In the genomic region with DNA sequence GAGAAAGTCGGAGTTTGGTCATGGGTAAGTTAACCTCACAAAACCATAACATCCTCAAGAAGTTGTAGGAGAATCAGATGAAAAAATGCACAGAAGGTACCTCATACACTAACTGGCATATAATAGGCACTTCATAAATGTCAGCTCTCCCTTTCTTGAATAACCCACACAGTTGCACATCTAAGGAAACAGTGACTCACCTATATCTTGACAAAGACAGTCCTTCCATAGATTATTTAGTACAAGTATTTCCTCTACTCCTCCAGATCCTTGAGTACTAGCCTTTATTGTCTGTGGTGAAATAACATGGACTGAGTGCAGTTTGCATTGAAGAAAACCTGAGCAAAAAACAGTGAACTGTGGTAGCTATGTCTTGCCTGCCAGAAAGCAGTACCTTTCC, we compare ENCODE assay signal across 1 cellular context.
TF ChIP-seq lines count a peak whose summit lies in the region.

No MANE protein-coding gene starts in this region.

TF ChIP-seq in GM23338, 12 proteins besides CTCF, POLR2A, EP300 and RAD21 (continued from another document):
- TF ChIP-seq, protein P1, sequence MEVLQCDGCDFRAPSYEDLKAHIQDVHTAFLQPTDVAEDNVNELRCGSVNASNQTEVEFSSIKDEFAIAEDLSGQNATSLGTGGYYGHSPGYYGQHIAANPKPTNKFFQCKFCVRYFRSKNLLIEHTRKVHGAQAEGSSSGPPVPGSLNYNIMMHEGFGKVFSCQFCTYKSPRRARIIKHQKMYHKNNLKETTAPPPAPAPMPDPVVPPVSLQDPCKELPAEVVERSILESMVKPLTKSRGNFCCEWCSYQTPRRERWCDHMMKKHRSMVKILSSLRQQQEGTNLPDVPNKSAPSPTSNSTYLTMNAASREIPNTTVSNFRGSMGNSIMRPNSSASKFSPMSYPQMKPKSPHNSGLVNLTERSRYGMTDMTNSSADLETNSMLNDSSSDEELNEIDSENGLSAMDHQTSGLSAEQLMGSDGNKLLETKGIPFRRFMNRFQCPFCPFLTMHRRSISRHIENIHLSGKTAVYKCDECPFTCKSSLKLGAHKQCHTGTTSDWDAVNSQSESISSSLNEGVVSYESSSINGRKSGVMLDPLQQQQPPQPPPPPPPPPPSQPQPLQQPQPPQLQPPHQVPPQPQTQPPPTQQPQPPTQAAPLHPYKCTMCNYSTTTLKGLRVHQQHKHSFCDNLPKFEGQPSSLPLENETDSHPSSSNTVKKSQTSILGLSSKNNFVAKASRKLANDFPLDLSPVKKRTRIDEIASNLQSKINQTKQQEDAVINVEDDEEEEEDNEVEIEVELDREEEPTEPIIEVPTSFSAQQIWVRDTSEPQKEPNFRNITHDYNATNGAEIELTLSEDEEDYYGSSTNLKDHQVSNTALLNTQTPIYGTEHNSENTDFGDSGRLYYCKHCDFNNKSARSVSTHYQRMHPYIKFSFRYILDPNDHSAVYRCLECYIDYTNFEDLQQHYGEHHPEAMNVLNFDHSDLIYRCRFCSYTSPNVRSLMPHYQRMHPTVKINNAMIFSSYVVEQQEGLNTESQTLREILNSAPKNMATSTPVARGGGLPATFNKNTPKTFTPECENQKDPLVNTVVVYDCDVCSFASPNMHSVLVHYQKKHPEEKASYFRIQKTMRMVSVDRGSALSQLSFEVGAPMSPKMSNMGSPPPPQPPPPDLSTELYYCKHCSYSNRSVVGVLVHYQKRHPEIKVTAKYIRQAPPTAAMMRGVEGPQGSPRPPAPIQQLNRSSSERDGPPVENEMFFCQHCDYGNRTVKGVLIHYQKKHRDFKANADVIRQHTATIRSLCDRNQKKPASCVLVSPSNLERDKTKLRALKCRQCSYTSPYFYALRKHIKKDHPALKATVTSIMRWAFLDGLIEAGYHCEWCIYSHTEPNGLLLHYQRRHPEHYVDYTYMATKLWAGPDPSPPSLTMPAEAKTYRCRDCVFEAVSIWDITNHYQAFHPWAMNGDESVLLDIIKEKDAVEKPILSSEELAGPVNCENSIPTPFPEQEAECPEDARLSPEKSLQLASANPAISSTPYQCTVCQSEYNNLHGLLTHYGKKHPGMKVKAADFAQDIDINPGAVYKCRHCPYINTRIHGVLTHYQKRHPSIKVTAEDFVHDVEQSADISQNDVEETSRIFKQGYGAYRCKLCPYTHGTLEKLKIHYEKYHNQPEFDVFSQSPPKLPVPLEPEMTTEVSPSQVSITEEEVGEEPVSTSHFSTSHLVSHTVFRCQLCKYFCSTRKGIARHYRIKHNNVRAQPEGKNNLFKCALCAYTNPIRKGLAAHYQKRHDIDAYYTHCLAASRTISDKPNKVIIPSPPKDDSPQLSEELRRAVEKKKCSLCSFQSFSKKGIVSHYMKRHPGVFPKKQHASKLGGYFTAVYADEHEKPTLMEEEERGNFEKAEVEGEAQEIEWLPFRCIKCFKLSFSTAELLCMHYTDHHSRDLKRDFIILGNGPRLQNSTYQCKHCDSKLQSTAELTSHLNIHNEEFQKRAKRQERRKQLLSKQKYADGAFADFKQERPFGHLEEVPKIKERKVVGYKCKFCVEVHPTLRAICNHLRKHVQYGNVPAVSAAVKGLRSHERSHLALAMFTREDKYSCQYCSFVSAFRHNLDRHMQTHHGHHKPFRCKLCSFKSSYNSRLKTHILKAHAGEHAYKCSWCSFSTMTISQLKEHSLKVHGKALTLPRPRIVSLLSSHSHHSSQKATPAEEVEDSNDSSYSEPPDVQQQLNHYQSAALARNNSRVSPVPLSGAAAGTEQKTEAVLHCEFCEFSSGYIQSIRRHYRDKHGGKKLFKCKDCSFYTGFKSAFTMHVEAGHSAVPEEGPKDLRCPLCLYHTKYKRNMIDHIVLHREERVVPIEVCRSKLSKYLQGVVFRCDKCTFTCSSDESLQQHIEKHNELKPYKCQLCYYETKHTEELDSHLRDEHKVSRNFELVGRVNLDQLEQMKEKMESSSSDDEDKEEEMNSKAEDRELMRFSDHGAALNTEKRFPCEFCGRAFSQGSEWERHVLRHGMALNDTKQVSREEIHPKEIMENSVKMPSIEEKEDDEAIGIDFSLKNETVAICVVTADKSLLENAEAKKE (CRISPR knock-in tag; IDR thresholded peaks at IDR 0.05), result no peak
